In the genomic region with DNA sequence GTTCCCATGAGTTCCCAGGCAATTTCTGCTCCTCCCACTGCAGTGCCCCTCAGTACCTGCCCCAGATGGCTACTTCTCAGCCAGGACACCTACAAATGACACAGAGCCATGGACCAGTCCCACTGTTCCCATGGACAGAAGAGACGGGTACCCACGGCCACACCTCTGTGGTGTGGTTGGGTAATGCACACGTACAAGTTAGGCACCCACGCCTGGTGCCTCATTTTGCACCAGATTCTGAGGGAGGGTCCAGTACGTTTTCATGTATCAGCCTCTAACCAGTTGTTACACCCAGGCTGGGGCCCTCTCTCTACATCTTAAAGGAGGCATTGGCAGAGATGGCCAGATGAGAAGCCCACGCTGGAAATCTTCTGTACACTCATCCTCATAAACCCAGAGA, we compare ENCODE assay signal across 19 cellular contexts.
DNase-seq lines count a peak whose midpoint lies in the region; ATAC-seq and TF ChIP-seq lines count a peak whose summit lies in the region.
"Had no signal": no experiment of that assay in that cellular context is flagged by ENCODE, and none has a peak within 500 bp of the region (broad histone marks: within the 10 kb centered on the region; RNA-seq: fewer than 3 reads in every experiment).

No MANE protein-coding gene starts in this region.

- intact Hi-C loops in natural killer cell (cut with micrococcal nuclease) (no loop called here), thyroid gland (cut with DNase I) (no loop called here)

- H3K4me1 ChIP-seq in endodermal cell (ENCODE audit: control insufficient read depth, insufficient read depth, low read length): peaks cover 5% of the 10 kb centered on the region
- H3K4me1 ChIP-seq in thyroid gland: peaks cover 0 to 5% of the 10 kb centered on the region in 2 donors
- H3K4me1 ChIP-seq: BE2C had no signal

- H3K4me3 ChIP-seq in endodermal cell (ENCODE audit: low read length) (no peak overlapping the region), thyroid gland (replicated peaks in 1 of 3) (no peak overlapping the region)
- H3K4me3 ChIP-seq: SJCRH30 had no signal

- no peaks in the 10 kb centered on the region for H3K9me3 Mint-ChIP-seq in natural killer cell treated with Interleukin-12 subunit alpha and Interleukin-12 subunit beta and Interleukin-15 and Interleukin-18, amount 100 ng/mL, for 72 hours
- H3K9me3 Mint-ChIP-seq in natural killer cell (no peaks in the 10 kb centered on the region), endodermal cell (no peaks in the 10 kb centered on the region), osteocyte (ENCODE audit: unreplicated experiment) (no peaks in the 10 kb centered on the region)
- H3K9me3 Mint-ChIP-seq: IgD-negative memory B cell had no signal

- H3K27me3 ChIP-seq in endodermal cell (ENCODE audit: control insufficient read depth, insufficient read depth, low read length, poor library complexity, severe bottlenecking) (no peaks in the 10 kb centered on the region), thyroid gland (no peaks in the 10 kb centered on the region)
- H3K27me3 ChIP-seq: BE2C, SJCRH30 had no signal

- H3K9me3 ChIP-seq in endodermal cell (ENCODE audit: control insufficient read depth, low read length) (no peaks in the 10 kb centered on the region), thyroid gland (no peaks in the 10 kb centered on the region)
- H3K9me3 ChIP-seq: BE2C, SJCRH30 had no signal

- no peaks in the 10 kb centered on the region for H3K4me1 Mint-ChIP-seq in natural killer cell treated with Interleukin-12 subunit alpha and Interleukin-12 subunit beta and Interleukin-15 and Interleukin-18, amount 100 ng/mL, for 72 hours (ENCODE audit: low read depth in 2 of 2)
- no peaks in the 10 kb centered on the region for H3K4me1 Mint-ChIP-seq in natural killer cell
- peaks cover 7% of the 10 kb centered on the region for H3K4me1 Mint-ChIP-seq in endodermal cell
- peaks cover 18% of the 10 kb centered on the region for H3K4me1 Mint-ChIP-seq in osteocyte (ENCODE audit: unreplicated experiment)
- H3K4me1 Mint-ChIP-seq: IgD-negative memory B cell had no signal

- no peak overlapping the region for H3K27ac Mint-ChIP-seq in natural killer cell treated with Interleukin-12 subunit alpha and Interleukin-12 subunit beta and Interleukin-15 and Interleukin-18, amount 100 ng/mL, for 72 hours
- no peak overlapping the region for H3K27ac Mint-ChIP-seq in natural killer cell
- H3K27ac Mint-ChIP-seq in endodermal cell: no peak overlapping the region
- H3K27ac Mint-ChIP-seq in osteocyte (ENCODE audit: unreplicated experiment): no peak overlapping the region
- H3K27ac Mint-ChIP-seq: HFFc6, IgD-negative memory B cell had no signal

- peaks cover 24 to 25% of the 10 kb centered on the region in 2 donors for H3K27me3 Mint-ChIP-seq in natural killer cell treated with Interleukin-12 subunit alpha and Interleukin-12 subunit beta and Interleukin-15 and Interleukin-18, amount 100 ng/mL, for 72 hours
- H3K27me3 Mint-ChIP-seq in natural killer cell (ENCODE audit: low read depth in 2 of 2) (peaks cover 13 to 31% of the 10 kb centered on the region in 2 donors), endodermal cell (ENCODE audit: insufficient read depth) (peaks cover 18% of the 10 kb centered on the region), osteocyte (ENCODE audit: unreplicated experiment) (peaks cover 5% of the 10 kb centered on the region)

- H3K9ac ChIP-seq in endodermal cell (ENCODE audit: extremely low read depth, low read length, poor library complexity, severe bottlenecking): no peak overlapping the region

- H3K27ac ChIP-seq in endodermal cell (ENCODE audit: low read depth, low read length) (no peak overlapping the region), thyroid gland (no peak overlapping the region)
- H3K27ac ChIP-seq: SJCRH30 had no signal

- peak; percentile 23 for DNase-seq in natural killer cell treated with Interleukin-12 subunit alpha and Interleukin-12 subunit beta and Interleukin-15 and Interleukin-18, amount 100 ng/mL, for 72 hours (ENCODE audit: low spot score)
- DNase-seq in natural killer cell: no peak
- peak; percentile 20 for DNase-seq in endodermal cell
- peak; percentile 51 for DNase-seq in osteocyte (ENCODE audit: extremely low spot score, unreplicated experiment)
- DNase-seq in thyroid gland: no peak
- DNase-seq in H4 (ENCODE audit: low spot score): no peak
- DNase-seq: BE2C; EL; GF-D8; HFFc6; NCI-H1105; NCI-H2029 treated with DMSO at 0.1 percent for 48 hours; NCI-H345; NCI-H524; NCI-H774; NK-92 treated with Interleukin-12 subunit alpha and Interleukin-12 subunit beta, amount 100 ng/mL, for 24 hours; SJCRH30 had no signal

- no peak for ATAC-seq in natural killer cell treated with Interleukin-12 subunit alpha and Interleukin-12 subunit beta and Interleukin-15 and Interleukin-18, amount 100 ng/mL, for 72 hours
- ATAC-seq in natural killer cell (no peak), HG03442 (IDR thresholded peaks at IDR 0.05; ENCODE audit: unreplicated experiment) (no peak)

- no peaks in the 10 kb centered on the region for H3K36me3 Mint-ChIP-seq in natural killer cell treated with Interleukin-12 subunit alpha and Interleukin-12 subunit beta and Interleukin-15 and Interleukin-18, amount 100 ng/mL, for 72 hours
- H3K36me3 Mint-ChIP-seq in natural killer cell (no peaks in the 10 kb centered on the region), endodermal cell (ENCODE audit: low read depth) (no peaks in the 10 kb centered on the region), osteocyte (ENCODE audit: unreplicated experiment) (no peaks in the 10 kb centered on the region)
- H3K36me3 Mint-ChIP-seq: IgD-negative memory B cell had no signal

- 89 to 95% methylated on average over 4 to 6 of the region's 6 CpGs for WGBS in endodermal cell (ENCODE audit: insufficient coverage in 1 of 2, insufficient read length in 1 of 2), 2 experiments
- 90 to 100% methylated on average over 6 of the region's 6 CpGs for WGBS in thyroid gland, 2 donors

- H3K4me3 Mint-ChIP-seq in natural killer cell treated with Interleukin-12 subunit alpha and Interleukin-12 subunit beta and Interleukin-15 and Interleukin-18, amount 100 ng/mL, for 72 hours: no peak overlapping the region
- no peak overlapping the region for H3K4me3 Mint-ChIP-seq in natural killer cell
- H3K4me3 Mint-ChIP-seq in endodermal cell: no peak overlapping the region
- no peak overlapping the region for H3K4me3 Mint-ChIP-seq in osteocyte (ENCODE audit: unreplicated experiment)
- H3K4me3 Mint-ChIP-seq: HFFc6, IgD-negative memory B cell had no signal

- H3K36me3 ChIP-seq in endodermal cell (ENCODE audit: control insufficient read depth, insufficient read depth, low read length) (no peaks in the 10 kb centered on the region), thyroid gland (no peaks in the 10 kb centered on the region)
- H3K36me3 ChIP-seq: BE2C, SJCRH30 had no signal

- no peak for TF ChIP-seq POLR2A in thyroid gland (IDR thresholded peaks at IDR 0.05)

- TF ChIP-seq CTCF in natural killer cell (IDR thresholded peaks at IDR 0.05): no peak
- TF ChIP-seq CTCF in endodermal cell (conservative IDR thresholded peaks at IDR 0.05): no peak
- no peak for TF ChIP-seq CTCF in osteocyte (IDR thresholded peaks at IDR 0.05)
- TF ChIP-seq CTCF in thyroid gland (IDR thresholded peaks at IDR 0.05): no peak

Comparison
In these comparisons a context has a peak if more than half of its experiments do, and no peak if none do; other contexts are left out.
1. DNase-seq: peak in natural killer cell treated with Interleukin-12 subunit alpha and Interleukin-12 subunit beta and Interleukin-15 and Interleukin-18, amount 100 ng/mL, for 72 hours (single experiment), endodermal cell (single experiment) and osteocyte (single experiment); none in natural killer cell (single experiment), thyroid gland (0 of 2) and H4 (single experiment).